26 cellular contexts compared by ENCODE assay signal in genomic region chr6:6869084-6869483, GRCh38.
"Had no signal": no experiment of that assay in that cellular context is flagged by ENCODE, and none has a peak within 500 bp of the region (broad histone marks: within the 10 kb centered on the region; RNA-seq: fewer than 3 reads in every experiment).

No MANE protein-coding gene starts in this region.

- DNase-seq: effector CD8-positive, alpha-beta T cell; endodermal cell; foreskin fibroblast; gastrocnemius medialis; head of caudate nucleus; kidney; naive thymus-derived CD8-positive, alpha-beta T cell; nephron progenitor cell; occipital lobe; ovary; posterior cingulate gyrus; psoas muscle; right cardiac atrium; sigmoid colon; stimulated activated CD4-positive, alpha-beta T cell treated with anti-CD3 and anti-CD28 coated beads, Interleukin-2, amount 100 ng/mL, for 24 hours; stimulated activated CD4-positive, alpha-beta T cell treated with anti-CD3 and anti-CD28 coated beads, Interleukin-4, amount 100 ng/mL, for 24 hours; stimulated activated naive CD4-positive, alpha-beta T cell treated with Interleukin-2 at 50 U/mL for 16 hours; stomach; thyroid gland; upper lobe of left lung; uterus had no signal

- H3K27ac ChIP-seq: epithelial cell of prostate, gastrocnemius medialis, hepatocyte, ovary, psoas muscle, sigmoid colon, stomach, thyroid gland, uterus had no signal

- H3K4me3 Mint-ChIP-seq: endodermal cell; naive thymus-derived CD8-positive, alpha-beta T cell; nephron progenitor cell; stimulated activated effector memory CD8-positive, alpha-beta T cell treated with anti-CD3 and anti-CD28 coated beads, Interleukin-12 subunit alpha, Interleukin-12 subunit beta, amount 100 ng/mL, for 72 hours had no signal

- H3K27ac Mint-ChIP-seq: endodermal cell; stimulated activated effector memory CD8-positive, alpha-beta T cell treated with anti-CD3 and anti-CD28 coated beads, Interleukin-12 subunit alpha, Interleukin-12 subunit beta, amount 100 ng/mL, for 72 hours had no signal

- H3K27me3 ChIP-seq: gastrocnemius medialis, hepatocyte, ovary, sigmoid colon, stomach, thyroid gland, upper lobe of left lung, uterus had no signal

- H3K4me1 Mint-ChIP-seq: naive thymus-derived CD8-positive, alpha-beta T cell; stimulated activated effector memory CD8-positive, alpha-beta T cell treated with anti-CD3 and anti-CD28 coated beads, Interleukin-12 subunit alpha, Interleukin-12 subunit beta, amount 100 ng/mL, for 72 hours had no signal

- H3K36me3 Mint-ChIP-seq: naive thymus-derived CD8-positive, alpha-beta T cell; stimulated activated effector memory CD8-positive, alpha-beta T cell treated with anti-CD3 and anti-CD28 coated beads, Interleukin-12 subunit alpha, Interleukin-12 subunit beta, amount 100 ng/mL, for 72 hours had no signal

- H3K36me3 ChIP-seq: gastrocnemius medialis, ovary, sigmoid colon, stomach, thyroid gland, upper lobe of left lung, uterus had no signal

- H3K4me1 ChIP-seq: gastrocnemius medialis, psoas muscle, sigmoid colon, stomach, thyroid gland, uterus had no signal

- H3K9me3 ChIP-seq: gastrocnemius medialis, ovary, psoas muscle, sigmoid colon, stomach, thyroid gland, upper lobe of left lung had no signal

- H3K9me3 Mint-ChIP-seq: naive thymus-derived CD8-positive, alpha-beta T cell; stimulated activated effector memory CD8-positive, alpha-beta T cell treated with anti-CD3 and anti-CD28 coated beads, Interleukin-12 subunit alpha, Interleukin-12 subunit beta, amount 100 ng/mL, for 72 hours had no signal

- H3K4me2 ChIP-seq: hepatocyte had no signal

- H2AFZ ChIP-seq: hepatocyte had no signal

- H3K4me3 ChIP-seq: gastrocnemius medialis, hepatocyte, ovary, psoas muscle, sigmoid colon, stomach, thyroid gland, upper lobe of left lung, uterus had no signal

- ATAC-seq: esophagus mucosa; gastrocnemius medialis; left lobe of liver; naive thymus-derived CD8-positive, alpha-beta T cell; psoas muscle; right cardiac atrium; stimulated activated effector memory CD8-positive, alpha-beta T cell treated with anti-CD3 and anti-CD28 coated beads, Interleukin-12 subunit alpha, Interleukin-12 subunit beta, amount 100 ng/mL, for 72 hours had no signal

- H3K79me2 ChIP-seq: hepatocyte had no signal
